Comparison of ENCODE assay signal across 9 cellular contexts in genomic region chr18:25352629-25353005, GRCh38. TPM values are rescaled to one million over a fixed set of nuclear protein-coding genes. Genes with fewer than 3 reads are reported as not detected.
A peak's percentile ranks its signal among the peaks of the same experiment; 100 is the strongest.
DNase-seq lines count a peak whose midpoint lies in the region; ATAC-seq and TF ChIP-seq lines count a peak whose summit lies in the region.
"Had no signal": no experiment of that assay in that cellular context is flagged by ENCODE, and none has a peak within 500 bp of the region (broad histone marks: within the 10 kb centered on the region; RNA-seq: fewer than 3 reads in every experiment).

No MANE protein-coding gene starts in this region.

- ATAC-seq in HG02973 (IDR thresholded peaks at IDR 0.05; ENCODE audit: unreplicated experiment) = no peak
- no peak for ATAC-seq in HG02571 (IDR thresholded peaks at IDR 0.05; ENCODE audit: unreplicated experiment)

- H3K4me2 ChIP-seq in neural cell (ENCODE audit: low read length) = peak overlapping the region; percentile 54

- H3K79me2 ChIP-seq in neural cell (replicated peaks; ENCODE audit: insufficient read depth, low read length) = peaks cover 31% of the 10 kb centered on the region

- H3K9me2 ChIP-seq in neural cell (ENCODE audit: insufficient read depth, low read length) = no peaks in the 10 kb centered on the region

- TF ChIP-seq CTCF in AG09309 (IDR thresholded peaks at IDR 0.05; ENCODE audit: control insufficient read depth, insufficient read depth, low read depth, low read length, missing control alignments) = no peak
- no peak for TF ChIP-seq CTCF in neural cell (IDR thresholded peaks at IDR 0.05; ENCODE audit: poor library complexity, severe bottlenecking)

- H3K9me3 ChIP-seq in HUES6 (ENCODE audit: control insufficient read depth, insufficient read depth, low read depth, low read length) (no peaks in the 10 kb centered on the region), endocrine pancreas (ENCODE audit: control insufficient read depth, low read length) (no peaks in the 10 kb centered on the region), neural cell (ENCODE audit: low read length) (no peaks in the 10 kb centered on the region)

- H3K4me3 ChIP-seq in AG09309 (ENCODE audit: control insufficient read depth, low read depth, low read length) (peak overlapping the region; percentile 27), HUES6 (ENCODE audit: low read depth, low read length) (peak overlapping the region; percentile 57), endocrine pancreas (ENCODE audit: control insufficient read depth, insufficient read depth, low read length) (peak overlapping the region; percentile 19), neural cell (ENCODE audit: low read length) (peak overlapping the region; percentile 63)

- no peaks in the 10 kb centered on the region for H4K20me1 ChIP-seq in neural cell (ENCODE audit: insufficient read depth)

- H3K9ac ChIP-seq in HUES6 (ENCODE audit: low read length) (no peak overlapping the region), endocrine pancreas (ENCODE audit: control insufficient read depth, insufficient read depth, low read length) (no peak overlapping the region), neural cell (ENCODE audit: low read length) (peak overlapping the region; percentile 15)

- H3K27me3 ChIP-seq in HUES6 (ENCODE audit: control insufficient read depth, insufficient read depth, low read length) = peaks cover 70% of the 10 kb centered on the region
- peaks cover 9% of the 10 kb centered on the region for H3K27me3 ChIP-seq in endocrine pancreas (ENCODE audit: control insufficient read depth, insufficient read depth, low read length)
- no peaks in the 10 kb centered on the region for H3K27me3 ChIP-seq in neural cell (ENCODE audit: insufficient read depth, low read depth, low read length)

- H3K4me1 ChIP-seq in HUES6 (ENCODE audit: control insufficient read depth, insufficient read depth, low read length) (peaks cover 7% of the 10 kb centered on the region), endocrine pancreas (ENCODE audit: control insufficient read depth, insufficient read depth, low read length) (no peaks in the 10 kb centered on the region)

- peak; percentile 25 for TF ChIP-seq RAD21 in neural cell (conservative IDR thresholded peaks at IDR 0.05)

- DNase-seq in AG09309 (ENCODE audit: low read depth) (no peak), globus pallidus (ENCODE audit: low spot score) (no peak), C1 segment of cervical spinal cord (lab: John Stamatoyannopoulos, UW) (no peak)
- DNase-seq: GF-D8 had no signal

- TF ChIP-seq EP300 in neural cell (conservative IDR thresholded peaks at IDR 0.05; ENCODE audit: poor library complexity, severe bottlenecking) = no peak

- no peak overlapping the region for H2AFZ ChIP-seq in neural cell (ENCODE audit: low read depth, low read length)

- H3K27ac ChIP-seq in HUES6 (ENCODE audit: low read depth, low read length) (no peak overlapping the region), neural cell (ENCODE audit: low read length) (peak overlapping the region; percentile 36)

- peaks cover 6% of the 10 kb centered on the region for H3F3A ChIP-seq in neural cell (ENCODE audit: insufficient read depth, low read length, poor library complexity, severe bottlenecking)

- H3K36me3 ChIP-seq in HUES6 (ENCODE audit: control insufficient read depth, insufficient read depth, low read length) (no peaks in the 10 kb centered on the region), endocrine pancreas (ENCODE audit: control insufficient read depth, insufficient read depth, low read length) (no peaks in the 10 kb centered on the region), neural cell (ENCODE audit: insufficient read depth, low read length) (no peaks in the 10 kb centered on the region)

TF ChIP-seq in neural cell, 6 proteins besides CTCF, POLR2A, EP300 and RAD21:
- TF ChIP-seq SMC3 (conservative IDR thresholded peaks at IDR 0.05; ENCODE audit: poor library complexity) (no peak), REST (IDR thresholded peaks at IDR 0.05; ENCODE audit: borderline replicate concordance) (no peak), MXI1 (conservative IDR thresholded peaks at IDR 0.05; ENCODE audit: poor library complexity, severe bottlenecking) (no peak), EZH2 (IDR thresholded peaks at IDR 0.05; ENCODE audit: borderline replicate concordance, insufficient read depth, low read length, poor library complexity, severe bottlenecking) (no peak), POLR2AphosphoS5 (IDR thresholded peaks at IDR 0.05) (no peak), TAF1 (IDR thresholded peaks at IDR 0.05; ENCODE audit: low read depth) (no peak)
TF ChIP-seq in neural cell: peak in this region for 0.

RNA-seq across cellular contexts. Expression of gene ZNF521, which starts 0.7 kb away (rescaled TPM):
- polyA plus RNA-seq in neural cell = 101 and 104 TPM in 2 replicates
- 243 and 268 TPM in 2 replicates for polyA minus RNA-seq in neural cell
